ENCODE assay signal across 29 cellular contexts in genomic region chr22:38638216-38638615, GRCh38.
"Had no signal": no experiment of that assay in that cellular context is flagged by ENCODE, and none has a peak within 500 bp of the region (broad histone marks: within the 10 kb centered on the region; RNA-seq: fewer than 3 reads in every experiment).

No MANE protein-coding gene starts in this region.

- H3K4me3 Mint-ChIP-seq: activated CD4-positive, alpha-beta T cell treated with anti-CD3 and anti-CD28 coated beads, Interleukin-2, amount 10 ng/mL, durations not matched to agents 7 days and 5 days; activated CD8-positive, alpha-beta memory T cell treated with anti-CD3 and anti-CD28 coated beads, Interleukin-2, amount 10 ng/mL, durations not matched to agents 7 days and 5 days; activated CD8-positive, alpha-beta T cell treated with anti-CD3 and anti-CD28 coated beads for 36 hours; effector memory CD8-positive, alpha-beta T cell; immature natural killer cell; natural killer cell; stimulated activated memory B cell treated with anti-CD40 and anti-IgM and Interleukin-4, amounts not matched to agents 10 μg/mL and 1 μg/mL and 100 μg/mL, for 72 hours; type B pancreatic cell had no signal

- H3K4me2 ChIP-seq: hepatocyte had no signal

- H3K36me3 ChIP-seq: breast epithelium, colonic mucosa, pancreas, right lobe of liver had no signal

- H3K27ac ChIP-seq: breast epithelium, colonic mucosa, dorsolateral prefrontal cortex, esophagus muscularis mucosa, hepatocyte, left lung, pancreas, right lobe of liver, testis, VCaP had no signal

- H3K79me2 ChIP-seq: hepatocyte had no signal

- H3K27me3 ChIP-seq: breast epithelium, colonic mucosa, dorsolateral prefrontal cortex, esophagus muscularis mucosa, hepatocyte, left lung, pancreas, right lobe of liver, testis had no signal

- H3K4me1 Mint-ChIP-seq: activated CD4-positive, alpha-beta T cell treated with anti-CD3 and anti-CD28 coated beads, Interleukin-2, amount 10 ng/mL, durations not matched to agents 7 days and 5 days; activated CD8-positive, alpha-beta memory T cell treated with anti-CD3 and anti-CD28 coated beads, Interleukin-2, amount 10 ng/mL, durations not matched to agents 7 days and 5 days; immature natural killer cell; natural killer cell; stimulated activated memory B cell treated with anti-CD40 and anti-IgM and Interleukin-4, amounts not matched to agents 10 μg/mL and 1 μg/mL and 100 μg/mL, for 72 hours had no signal

- H3K27ac Mint-ChIP-seq: activated CD4-positive, alpha-beta T cell treated with anti-CD3 and anti-CD28 coated beads, Interleukin-2, amount 10 ng/mL, durations not matched to agents 7 days and 5 days; activated CD8-positive, alpha-beta memory T cell treated with anti-CD3 and anti-CD28 coated beads, Interleukin-2, amount 10 ng/mL, durations not matched to agents 7 days and 5 days; activated CD8-positive, alpha-beta T cell treated with anti-CD3 and anti-CD28 coated beads for 36 hours; effector memory CD8-positive, alpha-beta T cell; immature natural killer cell; natural killer cell; stimulated activated memory B cell treated with anti-CD40 and anti-IgM and Interleukin-4, amounts not matched to agents 10 μg/mL and 1 μg/mL and 100 μg/mL, for 72 hours; type B pancreatic cell had no signal

- H3K4me3 ChIP-seq: breast epithelium, colonic mucosa, dorsolateral prefrontal cortex, esophagus muscularis mucosa, hepatocyte, left lung, lung, pancreas, right lobe of liver, testis had no signal

- FAIRE-seq: endothelial cell of umbilical vein, frontal cortex, pancreas, small intestine had no signal

- H3K27me3 Mint-ChIP-seq: activated CD8-positive, alpha-beta memory T cell treated with anti-CD3 and anti-CD28 coated beads, Interleukin-2, amount 10 ng/mL, durations not matched to agents 7 days and 5 days; type B pancreatic cell had no signal

- H3K36me3 Mint-ChIP-seq: activated CD8-positive, alpha-beta memory T cell treated with anti-CD3 and anti-CD28 coated beads, Interleukin-2, amount 10 ng/mL, durations not matched to agents 7 days and 5 days; immature natural killer cell; natural killer cell; stimulated activated memory B cell treated with anti-CD40 and anti-IgM and Interleukin-4, amounts not matched to agents 10 μg/mL and 1 μg/mL and 100 μg/mL, for 72 hours had no signal

- DNase-seq: activated CD4-positive, alpha-beta T cell treated with anti-CD3 and anti-CD28 coated beads, Interleukin-2, amount 10 ng/mL, durations not matched to agents 7 days and 5 days; activated CD4-positive, CD25-positive, alpha-beta regulatory T cell treated with anti-CD3 and anti-CD28 coated beads, Interleukin-2, amount 50 U/mL, for 72 hours; activated CD8-positive, alpha-beta memory T cell treated with anti-CD3 and anti-CD28 coated beads, Interleukin-2, amount 10 ng/mL, durations not matched to agents 7 days and 5 days; activated CD8-positive, alpha-beta T cell treated with anti-CD3 and anti-CD28 coated beads for 36 hours; activated effector memory CD4-positive, alpha-beta T cell treated with anti-CD3 and anti-CD28 coated beads, Interleukin-2, amount 50 U/mL, for 16 hours; activated naive CD4-positive, alpha-beta T cell treated with anti-CD3 and anti-CD28 coated beads, Interleukin-2, amount 50 U/mL, for 16 hours; activated T-cell treated with anti-CD3 and anti-CD28 coated beads for 4 hours; colonic mucosa; dorsolateral prefrontal cortex; effector memory CD8-positive, alpha-beta T cell; glutamatergic neuron; immature natural killer cell; left lung; natural killer cell; pancreas; right lobe of liver; small intestine; stimulated activated CD4-positive, alpha-beta T cell treated with anti-CD3 and anti-CD28 coated beads, Interleukin-15, amount 100 ng/mL, for 24 hours; T-helper 2 cell; testis had no signal

- H3K9me3 Mint-ChIP-seq: activated CD4-positive, alpha-beta T cell treated with anti-CD3 and anti-CD28 coated beads, Interleukin-2, amount 10 ng/mL, durations not matched to agents 7 days and 5 days; activated CD8-positive, alpha-beta T cell treated with anti-CD3 and anti-CD28 coated beads for 36 hours; effector memory CD8-positive, alpha-beta T cell; immature natural killer cell; natural killer cell; stimulated activated memory B cell treated with anti-CD40 and anti-IgM and Interleukin-4, amounts not matched to agents 10 μg/mL and 1 μg/mL and 100 μg/mL, for 72 hours; type B pancreatic cell had no signal

- H3K4me1 ChIP-seq: breast epithelium, colonic mucosa, esophagus muscularis mucosa, left lung, pancreas, right lobe of liver, testis had no signal

- H3K9me3 ChIP-seq: breast epithelium, colonic mucosa, esophagus muscularis mucosa, left lung, pancreas, right lobe of liver, testis had no signal

- H2AFZ ChIP-seq: hepatocyte had no signal
